17 cellular contexts compared by ENCODE assay signal in genomic region chr1:48007044-48007443, GRCh38. TPM values are rescaled to one million over a fixed set of nuclear protein-coding genes. Genes with fewer than 3 reads are reported as not detected.
DNase-seq lines count a peak whose midpoint lies in the region; ATAC-seq, FAIRE-seq and TF ChIP-seq lines count a peak whose summit lies in the region.
"Had no signal": no experiment of that assay in that cellular context is flagged by ENCODE, and none has a peak within 500 bp of the region (broad histone marks: within the 10 kb centered on the region; RNA-seq: fewer than 3 reads in every experiment).

No MANE protein-coding gene starts in this region.

- dilution Hi-C loops in keratinocyte (cut with MboI; ENCODE audit: extremely low pct_ligation_motif_present, low sequenced_read_pairs), result no loop called here

- peak; percentile 71 for FAIRE-seq in keratinocyte (lab: Jason Lieb, UNC)

- in situ Hi-C loops in brain microvascular endothelial cell (cut with HindIII; ENCODE audit: low pct_ligation_motif_present, low sequenced_read_pairs), result no loop called here

- H3K9ac ChIP-seq in keratinocyte (ENCODE audit: control insufficient read depth, extremely low read depth, insufficient read depth, low read length), result no peak overlapping the region
- no peak overlapping the region for H3K9ac ChIP-seq in neural progenitor cell

- H3K9me3 ChIP-seq in keratinocyte (ENCODE audit: control insufficient read depth, low read depth, low read length) (no peaks in the 10 kb centered on the region), ascending aorta (no peaks in the 10 kb centered on the region), neural progenitor cell (ENCODE audit: low read depth) (no peaks in the 10 kb centered on the region)

- H3K4me3 Mint-ChIP-seq in neural progenitor cell, result no peak overlapping the region
- H3K4me3 Mint-ChIP-seq: activated CD4-positive, alpha-beta memory T cell treated with anti-CD3 and anti-CD28 coated beads for 36 hours; memory B cell had no signal

- no peak overlapping the region for H3K27ac Mint-ChIP-seq in neural progenitor cell
- H3K27ac Mint-ChIP-seq: activated CD4-positive, alpha-beta memory T cell treated with anti-CD3 and anti-CD28 coated beads for 36 hours; activated naive CD4-positive, alpha-beta T cell treated with anti-CD3 and anti-CD28 coated beads, Interleukin-2, amount 50 U/mL, for 72 hours; memory B cell had no signal

- no peaks in the 10 kb centered on the region for H3K36me3 Mint-ChIP-seq in neural progenitor cell
- H3K36me3 Mint-ChIP-seq: activated CD4-positive, alpha-beta memory T cell treated with anti-CD3 and anti-CD28 coated beads for 36 hours; activated naive CD4-positive, alpha-beta T cell treated with anti-CD3 and anti-CD28 coated beads, Interleukin-2, amount 50 U/mL, for 72 hours; memory B cell had no signal

- H3K27me3 ChIP-seq in brain microvascular endothelial cell (replicated peaks) (no peaks in the 10 kb centered on the region), keratinocyte (ENCODE audit: control insufficient read depth, extremely low read depth, insufficient read depth, low read length) (no peaks in the 10 kb centered on the region), ascending aorta (no peaks in the 10 kb centered on the region), neural progenitor cell (peaks cover 22% of the 10 kb centered on the region)

- DNase-seq in A172 (ENCODE audit: low spot score) (peak; percentile 92), H4 (ENCODE audit: low spot score) (peak; percentile 45), brain microvascular endothelial cell (peak; percentile 56), keratinocyte (ENCODE audit: low read depth, low spot score) (no peak), NCI-H128 (lab: John Stamatoyannopoulos, UW; ENCODE audit: unreplicated experiment) (no peak), ascending aorta (ENCODE audit: low spot score in 2 of 2) (no peak), neural progenitor cell (ENCODE audit: low spot score) (no peak)
- DNase-seq: activated CD4-positive, alpha-beta memory T cell treated with anti-CD3 and anti-CD28 coated beads for 36 hours; activated T-cell treated with anti-CD3 and anti-CD28 coated beads, Interleukin-2, amount 50 U/mL, for 48 hours; central memory CD4-positive, alpha-beta T cell; effector CD8-positive, alpha-beta T cell; NCI-H1694 treated with DMSO at 0.1 percent for 48 hours; SW 1271 had no signal

- ATAC-seq in GM19328 (IDR thresholded peaks at IDR 0.05; ENCODE audit: unreplicated experiment), result no peak
- ATAC-seq: activated naive CD4-positive, alpha-beta T cell treated with anti-CD3 and anti-CD28 coated beads, Interleukin-2, amount 50 U/mL, for 72 hours; HCT116 had no signal

- H3K79me2 ChIP-seq in keratinocyte (ENCODE audit: control insufficient read depth, insufficient read depth, low read length), result no peaks in the 10 kb centered on the region
- H3K79me2 ChIP-seq in neural progenitor cell (ENCODE audit: low read depth), result no peaks in the 10 kb centered on the region

- H3F3A ChIP-seq in neural progenitor cell (ENCODE audit: low read depth), result peaks cover 6% of the 10 kb centered on the region

- H4K20me1 ChIP-seq in keratinocyte (ENCODE audit: control insufficient read depth, extremely low read depth, insufficient read depth, low read length) (no peaks in the 10 kb centered on the region), neural progenitor cell (ENCODE audit: low read depth) (peaks cover 4% of the 10 kb centered on the region)

- H3K27ac ChIP-seq in brain microvascular endothelial cell (no peak overlapping the region), keratinocyte (ENCODE audit: control insufficient read depth, insufficient read depth, low read length) (peak overlapping the region; percentile 40), ascending aorta (no peak overlapping the region), neural progenitor cell (no peak overlapping the region)

- H3K4me1 ChIP-seq in keratinocyte (ENCODE audit: control insufficient read depth, extremely low read depth, insufficient read depth, low read length) (peaks cover 11% of the 10 kb centered on the region), ascending aorta (no peaks in the 10 kb centered on the region), neural progenitor cell (peaks cover 4% of the 10 kb centered on the region)

- no peaks in the 10 kb centered on the region for H3K9me3 Mint-ChIP-seq in neural progenitor cell
- H3K9me3 Mint-ChIP-seq: activated CD4-positive, alpha-beta memory T cell treated with anti-CD3 and anti-CD28 coated beads for 36 hours; activated naive CD4-positive, alpha-beta T cell treated with anti-CD3 and anti-CD28 coated beads, Interleukin-2, amount 50 U/mL, for 72 hours; memory B cell had no signal

- H3K4me2 ChIP-seq in keratinocyte (ENCODE audit: control insufficient read depth, extremely low read depth, insufficient read depth, low read depth, low read length) (peak overlapping the region; percentile 62), neural progenitor cell (no peak overlapping the region)

- peaks cover 14% of the 10 kb centered on the region for H3K4me1 Mint-ChIP-seq in neural progenitor cell
- H3K4me1 Mint-ChIP-seq: memory B cell had no signal

- intact Hi-C loops in ascending aorta (cut with DNase I), result no loop called here

- H2AFZ ChIP-seq in keratinocyte (ENCODE audit: control insufficient read depth, low read length) (peak overlapping the region; percentile 49), neural progenitor cell (replicated peaks) (no peak overlapping the region)

- no peak overlapping the region for H3K4me3 ChIP-seq in brain microvascular endothelial cell (ENCODE audit: low read depth, low read length)
- H3K4me3 ChIP-seq in keratinocyte (ENCODE audit: control insufficient read depth in 2 of 3, extremely low read depth in 1 of 3, insufficient read depth in 2 of 3, low read depth in 1 of 3, low read length in 3 of 3), result no peak overlapping the region
- no peak overlapping the region for H3K4me3 ChIP-seq in ascending aorta
- no peak overlapping the region for H3K4me3 ChIP-seq in neural progenitor cell

- peaks cover 6% of the 10 kb centered on the region for H3K27me3 Mint-ChIP-seq in neural progenitor cell (ENCODE audit: insufficient read depth, low read depth)
- H3K27me3 Mint-ChIP-seq: activated CD4-positive, alpha-beta memory T cell treated with anti-CD3 and anti-CD28 coated beads for 36 hours had no signal

- TF ChIP-seq CTCF in brain microvascular endothelial cell (IDR thresholded peaks at IDR 0.05; ENCODE audit: low read depth, low read length, missing control alignments) (no peak), keratinocyte (optimal IDR thresholded peaks at IDR 0.05 in 1 of 3, IDR thresholded peaks at IDR 0.05 in 1 of 3, conservative IDR thresholded peaks at IDR 0.05 in 1 of 3; ENCODE audit: extremely low read depth in 1 of 3, insufficient read depth in 2 of 3, low read length in 3 of 3) (no peak), ascending aorta (IDR thresholded peaks at IDR 0.05) (no peak), neural progenitor cell (IDR thresholded peaks at IDR 0.05) (no peak)

- H3K9me1 ChIP-seq in keratinocyte (ENCODE audit: control insufficient read depth, extremely low read depth, insufficient read depth, low read length), result no peaks in the 10 kb centered on the region

- H3K36me3 ChIP-seq in brain microvascular endothelial cell (replicated peaks) (no peaks in the 10 kb centered on the region), keratinocyte (ENCODE audit: control insufficient read depth in 2 of 2, extremely low read depth in 1 of 2, insufficient read depth in 2 of 2, low read length in 2 of 2) (no peaks in the 10 kb centered on the region), ascending aorta (no peaks in the 10 kb centered on the region), neural progenitor cell (no peaks in the 10 kb centered on the region)

RNA-seq across cellular contexts. Expression of gene TRABD2B, which starts 9.9 kb away (rescaled TPM):
- total RNA-seq in A172 (2014; rRNA removed; shearing (Covaris generic)), result 0.26 and 2.0 TPM in 2 replicates
- total RNA-seq in H4 (2014; rRNA removed; shearing (Covaris generic)), result 0.06 and 0.08 TPM in 2 replicates
- polyA plus RNA-seq in keratinocyte, result 0.13 to 0.35 TPM (median 0.16 TPM) in 3 replicates
- polyA plus RNA-seq in keratinocyte (2011; ENCODE audit: low read depth), result 0.70 TPM
- polyA plus RNA-seq in keratinocyte (2011; cell fraction: cytosol; rRNA removed), result 0.21 and 0.26 TPM in 2 replicates
- polyA plus RNA-seq in keratinocyte (2011; cell fraction: nucleus; rRNA removed), result 1.2 and 1.6 TPM in 2 replicates
- polyA plus RNA-seq in keratinocyte (2012; ENCODE audit: low replicate concordance), result 0.49 and 0.62 TPM in 2 replicates
- 0.45 to 0.59 TPM (median 0.49 TPM) in 3 replicates for polyA minus RNA-seq in keratinocyte
- 1.5 TPM for polyA minus RNA-seq in keratinocyte (2011; cell fraction: cytosol; rRNA and poly(A)+ RNA removed)
- polyA minus RNA-seq in keratinocyte (2011; cell fraction: nucleus; rRNA and poly(A)+ RNA removed), result 1.2 and 1.4 TPM in 2 replicates
- 7.9 TPM for total RNA-seq in ascending aorta
- total RNA-seq in neural progenitor cell (ENCODE audit: low replicate concordance), result 0.09 and 0.34 TPM in 2 replicates
- total RNA-seq: activated CD4-positive, alpha-beta memory T cell treated with anti-CD3 and anti-CD28 coated beads for 36 hours; activated naive CD4-positive, alpha-beta T cell treated with anti-CD3 and anti-CD28 coated beads, Interleukin-2, amount 50 U/mL, for 72 hours had no signal

Comparison
In these comparisons a context has a peak if more than half of its experiments do, and no peak if none do; other contexts are left out.
1. DNase-seq: peak in A172 (single experiment), H4 (single experiment) and brain microvascular endothelial cell (single experiment); none in keratinocyte (single experiment), NCI-H128 (single experiment), ascending aorta (0 of 2) and neural progenitor cell (single experiment).